25 cellular contexts compared by ENCODE assay signal in the genomic region with DNA sequence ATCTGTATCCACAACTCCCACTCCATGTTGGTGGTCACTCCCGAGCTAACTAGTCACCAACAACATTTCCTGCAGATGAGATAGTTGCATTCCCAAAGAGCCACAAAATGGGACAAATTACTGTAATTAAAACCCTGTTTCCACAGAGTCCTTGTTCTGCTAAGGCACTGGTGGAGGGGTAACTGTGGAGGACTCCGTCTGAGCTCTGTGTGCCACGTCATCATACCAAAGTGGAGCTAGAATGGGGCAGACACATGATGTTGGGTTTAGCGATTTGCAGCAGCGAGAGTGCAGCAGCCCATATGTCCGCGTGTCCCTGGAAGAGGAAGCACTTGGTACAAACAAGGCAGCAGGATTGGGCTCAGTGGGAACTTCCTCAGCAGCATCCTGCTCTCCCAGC.
"Had no signal": no experiment of that assay in that cellular context is flagged by ENCODE, and none has a peak within 500 bp of the region (broad histone marks: within the 10 kb centered on the region; RNA-seq: fewer than 3 reads in every experiment).

No MANE protein-coding gene starts in this region.

- H3K4me1 ChIP-seq: ascending aorta, body of pancreas had no signal

- H3K4me1 Mint-ChIP-seq: activated naive CD4-positive, alpha-beta T cell treated with anti-CD3 and anti-CD28 coated beads, Interleukin-2, amount 50 U/mL, for 24 hours had no signal

- H3K9me3 ChIP-seq: ascending aorta, body of pancreas had no signal

- H3K4me3 ChIP-seq: ascending aorta, body of pancreas, SK-N-MC had no signal

- DNase-seq: activated CD4-positive, alpha-beta T cell treated with anti-CD3 and anti-CD28 coated beads for 48 hours; activated CD4-positive, alpha-beta T cell treated with anti-CD3 and anti-CD28 coated beads, Interleukin-2, amount 50 U/mL, for 4 hours; activated CD8-positive, alpha-beta memory T cell treated with anti-CD3 and anti-CD28 coated beads, Interleukin-2, amount 50 U/mL, for 48 hours; activated CD8-positive, alpha-beta T cell treated with anti-CD3 and anti-CD28 coated beads, Interleukin-2, amount 10 ng/mL, durations not matched to agents 7 days and 5 days; activated T-cell treated with anti-CD3 and anti-CD28 coated beads, Interleukin-2, amount 50 U/mL, for 1 hour; body of pancreas; KG1; NCI-H1092; NCI-H1417 treated with DMSO at 0.1 percent for 48 hours; NCI-H1694; NCI-H2029; NCI-H2107; NCI-H2171 treated with DMSO at 0.1 percent for 48 hours; NCI-H345; NCI-H510A; NCI-H526 treated with DMSO at 0.1 percent for 48 hours; NCI-H82; RPMI8226; T-helper 1 cell; WERI-Rb-1 had no signal

- H3K27me3 ChIP-seq: ascending aorta, body of pancreas had no signal

- H3K4me3 Mint-ChIP-seq: activated CD8-positive, alpha-beta T cell treated with anti-CD3 and anti-CD28 coated beads, Interleukin-2, amount 10 ng/mL, durations not matched to agents 7 days and 5 days; activated naive CD4-positive, alpha-beta T cell treated with anti-CD3 and anti-CD28 coated beads, Interleukin-2, amount 50 U/mL, for 24 hours had no signal

- H3K27ac ChIP-seq: ascending aorta, body of pancreas, SK-N-MC, WERI-Rb-1 had no signal

- H3K36me3 ChIP-seq: ascending aorta, WERI-Rb-1 had no signal

- H3K27ac Mint-ChIP-seq: activated CD8-positive, alpha-beta T cell treated with anti-CD3 and anti-CD28 coated beads, Interleukin-2, amount 10 ng/mL, durations not matched to agents 7 days and 5 days; activated naive CD4-positive, alpha-beta T cell treated with anti-CD3 and anti-CD28 coated beads, Interleukin-2, amount 50 U/mL, for 24 hours had no signal

- ATAC-seq: activated CD4-positive, CD25-positive, alpha-beta regulatory T cell treated with anti-CD3 and anti-CD28 coated beads, Interleukin-2, amount 50 U/mL, for 24 hours; activated CD8-positive, alpha-beta T cell treated with anti-CD3 and anti-CD28 coated beads, Interleukin-2, amount 10 ng/mL, durations not matched to agents 7 days and 5 days; body of pancreas; Right ventricle myocardium inferior had no signal

- H3K36me3 Mint-ChIP-seq: activated naive CD4-positive, alpha-beta T cell treated with anti-CD3 and anti-CD28 coated beads, Interleukin-2, amount 50 U/mL, for 24 hours had no signal
